1 cellular context compared by ENCODE assay signal in genomic region chr20:35226775-35227681, GRCh38.
TF ChIP-seq lines count a peak whose summit lies in the region.

No MANE protein-coding gene starts in this region.

TF ChIP-seq in HEK293, 187 proteins besides CTCF, POLR2A, EP300 and RAD21 (continued from another document and continues in another):
- no peak for TF ChIP-seq ZNF580 (tag by site-specific recombination; IDR thresholded peaks at IDR 0.05)
- no peak for TF ChIP-seq ZNF132 (tag by site-specific recombination; IDR thresholded peaks at IDR 0.05; ENCODE audit: borderline replicate concordance)
- no peak for TF ChIP-seq SP2 (tag by site-specific recombination; IDR thresholded peaks at IDR 0.05)
- TF ChIP-seq PRDM4 (tag by site-specific recombination; IDR thresholded peaks at IDR 0.05): no peak
- TF ChIP-seq, protein P1, sequence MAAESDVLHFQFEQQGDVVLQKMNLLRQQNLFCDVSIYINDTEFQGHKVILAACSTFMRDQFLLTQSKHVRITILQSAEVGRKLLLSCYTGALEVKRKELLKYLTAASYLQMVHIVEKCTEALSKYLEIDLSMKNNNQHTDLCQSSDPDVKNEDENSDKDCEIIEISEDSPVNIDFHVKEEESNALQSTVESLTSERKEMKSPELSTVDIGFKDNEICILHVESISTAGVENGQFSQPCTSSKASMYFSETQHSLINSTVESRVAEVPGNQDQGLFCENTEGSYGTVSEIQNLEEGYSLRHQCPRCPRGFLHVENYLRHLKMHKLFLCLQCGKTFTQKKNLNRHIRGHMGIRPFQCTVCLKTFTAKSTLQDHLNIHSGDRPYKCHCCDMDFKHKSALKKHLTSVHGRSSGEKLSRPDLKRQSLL (tag by site-specific recombination; IDR thresholded peaks at IDR 0.05): no peak
- TF ChIP-seq ZBTB1 (tag by site-specific recombination; IDR thresholded peaks at IDR 0.05): no peak
- no peak for TF ChIP-seq ZNF239 (tag by site-specific recombination; IDR thresholded peaks at IDR 0.05)
- no peak for TF ChIP-seq ZNF645 (tag by site-specific recombination; IDR thresholded peaks at IDR 0.05)
- TF ChIP-seq HIC1 (tag by site-specific recombination; IDR thresholded peaks at IDR 0.05): no peak
- TF ChIP-seq ZNF133 (tag by site-specific recombination; IDR thresholded peaks at IDR 0.05): no peak
- TF ChIP-seq, protein P2, sequence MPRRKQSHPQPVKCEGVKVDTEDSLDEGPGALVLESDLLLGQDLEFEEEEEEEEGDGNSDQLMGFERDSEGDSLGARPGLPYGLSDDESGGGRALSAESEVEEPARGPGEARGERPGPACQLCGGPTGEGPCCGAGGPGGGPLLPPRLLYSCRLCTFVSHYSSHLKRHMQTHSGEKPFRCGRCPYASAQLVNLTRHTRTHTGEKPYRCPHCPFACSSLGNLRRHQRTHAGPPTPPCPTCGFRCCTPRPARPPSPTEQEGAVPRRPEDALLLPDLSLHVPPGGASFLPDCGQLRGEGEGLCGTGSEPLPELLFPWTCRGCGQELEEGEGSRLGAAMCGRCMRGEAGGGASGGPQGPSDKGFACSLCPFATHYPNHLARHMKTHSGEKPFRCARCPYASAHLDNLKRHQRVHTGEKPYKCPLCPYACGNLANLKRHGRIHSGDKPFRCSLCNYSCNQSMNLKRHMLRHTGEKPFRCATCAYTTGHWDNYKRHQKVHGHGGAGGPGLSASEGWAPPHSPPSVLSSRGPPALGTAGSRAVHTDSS (tag by site-specific recombination; IDR thresholded peaks at IDR 0.05): no peak
- TF ChIP-seq ZNF658 (tag by site-specific recombination; IDR thresholded peaks at IDR 0.05): no peak
- no peak for TF ChIP-seq BCL11A (tag by site-specific recombination; IDR thresholded peaks at IDR 0.05; ENCODE audit: low read depth)
- no peak for TF ChIP-seq RBAK (tag by site-specific recombination; IDR thresholded peaks at IDR 0.05)
- no peak for TF ChIP-seq ZBTB44 (tag by site-specific recombination; IDR thresholded peaks at IDR 0.05)
- TF ChIP-seq ZSCAN16 (tag by site-specific recombination; IDR thresholded peaks at IDR 0.05): no peak
- TF ChIP-seq ZNF549 (tag by site-specific recombination; IDR thresholded peaks at IDR 0.05): no peak
- TF ChIP-seq MEIS1 (CRISPR knock-in tag; IDR thresholded peaks at IDR 0.05; ENCODE audit: borderline replicate concordance): no peak; the same call in 1 of the 2 replicates
- TF ChIP-seq TSHZ1 (tag by site-specific recombination; IDR thresholded peaks at IDR 0.05; ENCODE audit: borderline replicate concordance): no peak
- TF ChIP-seq, protein P3, sequence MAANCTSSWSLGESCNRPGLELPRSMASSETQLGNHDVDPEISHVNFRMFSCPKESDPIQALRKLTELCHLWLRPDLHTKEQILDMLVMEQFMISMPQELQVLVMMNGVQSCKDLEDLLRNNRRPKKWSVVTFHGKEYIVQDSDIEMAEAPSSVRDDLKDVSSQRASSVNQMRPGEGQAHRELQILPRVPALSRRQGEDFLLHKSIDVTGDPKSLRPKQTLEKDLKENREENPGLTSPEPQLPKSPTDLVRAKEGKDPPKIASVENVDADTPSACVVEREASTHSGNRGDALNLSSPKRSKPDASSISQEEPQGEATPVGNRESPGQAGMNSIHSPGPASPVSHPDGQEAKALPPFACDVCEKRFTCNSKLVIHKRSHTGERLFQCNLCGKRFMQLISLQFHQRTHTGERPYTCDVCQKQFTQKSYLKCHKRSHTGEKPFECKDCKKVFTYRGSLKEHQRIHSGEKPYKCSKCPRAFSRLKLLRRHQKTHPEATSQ (tag by site-specific recombination; IDR thresholded peaks at IDR 0.05): no peak
- TF ChIP-seq OSR2 (tag by site-specific recombination; IDR thresholded peaks at IDR 0.05): no peak
- TF ChIP-seq, protein P4, sequence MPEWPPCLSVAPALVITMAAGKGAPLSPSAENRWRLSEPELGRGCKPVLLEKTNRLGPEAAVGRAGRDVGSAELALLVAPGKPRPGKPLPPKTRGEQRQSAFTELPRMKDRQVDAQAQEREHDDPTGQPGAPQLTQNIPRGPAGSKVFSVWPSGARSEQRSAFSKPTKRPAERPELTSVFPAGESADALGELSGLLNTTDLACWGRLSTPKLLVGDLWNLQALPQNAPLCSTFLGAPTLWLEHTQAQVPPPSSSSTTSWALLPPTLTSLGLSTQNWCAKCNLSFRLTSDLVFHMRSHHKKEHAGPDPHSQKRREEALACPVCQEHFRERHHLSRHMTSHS (tag by site-specific recombination; IDR thresholded peaks at IDR 0.05): no peak
- TF ChIP-seq, protein P5, sequence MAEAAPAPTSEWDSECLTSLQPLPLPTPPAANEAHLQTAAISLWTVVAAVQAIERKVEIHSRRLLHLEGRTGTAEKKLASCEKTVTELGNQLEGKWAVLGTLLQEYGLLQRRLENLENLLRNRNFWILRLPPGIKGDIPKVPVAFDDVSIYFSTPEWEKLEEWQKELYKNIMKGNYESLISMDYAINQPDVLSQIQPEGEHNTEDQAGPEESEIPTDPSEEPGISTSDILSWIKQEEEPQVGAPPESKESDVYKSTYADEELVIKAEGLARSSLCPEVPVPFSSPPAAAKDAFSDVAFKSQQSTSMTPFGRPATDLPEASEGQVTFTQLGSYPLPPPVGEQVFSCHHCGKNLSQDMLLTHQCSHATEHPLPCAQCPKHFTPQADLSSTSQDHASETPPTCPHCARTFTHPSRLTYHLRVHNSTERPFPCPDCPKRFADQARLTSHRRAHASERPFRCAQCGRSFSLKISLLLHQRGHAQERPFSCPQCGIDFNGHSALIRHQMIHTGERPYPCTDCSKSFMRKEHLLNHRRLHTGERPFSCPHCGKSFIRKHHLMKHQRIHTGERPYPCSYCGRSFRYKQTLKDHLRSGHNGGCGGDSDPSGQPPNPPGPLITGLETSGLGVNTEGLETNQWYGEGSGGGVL (tag by site-specific recombination; IDR thresholded peaks at IDR 0.05): no peak
- no peak for TF ChIP-seq ZBTB11 (tag by site-specific recombination; conservative IDR thresholded peaks at IDR 0.05; ENCODE audit: low read depth)
- TF ChIP-seq FEZF1 (tag by site-specific recombination; IDR thresholded peaks at IDR 0.05): no peak
- no peak for TF ChIP-seq ZFP37 (tag by site-specific recombination; IDR thresholded peaks at IDR 0.05)
- TF ChIP-seq HOXA7 (CRISPR knock-in tag; IDR thresholded peaks at IDR 0.05; ENCODE audit: borderline replicate concordance): no peak
- no peak for TF ChIP-seq REPIN1 (tag by site-specific recombination; IDR thresholded peaks at IDR 0.05; ENCODE audit: low read depth)
- TF ChIP-seq ZNF155 (tag by site-specific recombination; IDR thresholded peaks at IDR 0.05): no peak
- TF ChIP-seq ZNF561 (tag by site-specific recombination; IDR thresholded peaks at IDR 0.05; ENCODE audit: borderline replicate concordance): no peak
- no peak for TF ChIP-seq ZNF37A (tag by site-specific recombination; IDR thresholded peaks at IDR 0.05)
- no peak for TF ChIP-seq ZNF792 (tag by site-specific recombination; IDR thresholded peaks at IDR 0.05)
- no peak for TF ChIP-seq KLF7 (tag by site-specific recombination; IDR thresholded peaks at IDR 0.05; ENCODE audit: borderline replicate concordance)
- no peak for TF ChIP-seq KLF16 (tag by site-specific recombination; IDR thresholded peaks at IDR 0.05)
- TF ChIP-seq ZNF114 (tag by site-specific recombination; IDR thresholded peaks at IDR 0.05): no peak
- TF ChIP-seq ZNF16 (tag by site-specific recombination; IDR thresholded peaks at IDR 0.05; ENCODE audit: low read depth): no peak
